In the genomic region with DNA sequence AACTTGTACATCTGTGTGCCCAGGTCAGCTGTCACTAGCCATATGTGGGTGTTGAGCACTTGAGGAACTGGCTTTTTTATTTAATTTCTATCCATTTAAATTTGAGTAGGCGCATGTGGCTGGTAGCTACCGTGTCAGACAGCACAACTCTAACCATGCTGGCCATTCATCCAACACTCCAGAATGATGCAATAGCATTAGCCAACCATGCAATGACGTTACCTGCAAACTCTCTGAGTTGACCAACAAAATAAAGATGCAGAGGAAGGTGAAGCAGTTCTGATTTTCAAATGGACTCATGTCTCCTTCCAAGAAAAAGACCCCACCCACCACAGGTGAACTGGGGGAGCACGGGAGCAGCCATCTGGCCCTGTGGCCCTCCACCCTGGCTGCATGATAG, we compare ENCODE assay signal across 21 cellular contexts.
"Had no signal": no experiment of that assay in that cellular context is flagged by ENCODE, and none has a peak within 500 bp of the region (broad histone marks: within the 10 kb centered on the region; RNA-seq: fewer than 3 reads in every experiment).

No MANE protein-coding gene starts in this region.

- H3K4me3 Mint-ChIP-seq: activated B cell treated with CpG ODN at 0.5 μM for 24 hours; activated CD4-positive, alpha-beta memory T cell treated with anti-CD3 and anti-CD28 coated beads, Interleukin-2, amount 10 ng/mL, durations not matched to agents 7 days and 5 days; activated CD8-positive, alpha-beta memory T cell treated with anti-CD3 and anti-CD28 coated beads, Interleukin-2, amount 10 ng/mL, durations not matched to agents 7 days and 5 days; activated naive CD8-positive, alpha-beta T cell treated with anti-CD3 and anti-CD28 coated beads for 36 hours; nephron progenitor cell; stimulated activated naive CD8-positive, alpha-beta T cell treated with anti-CD3 and anti-CD28 coated beads, Interleukin-15, amount 100 ng/mL, for 72 hours; T-helper 2 cell treated with Interferon-gamma antibody and Interleukin-4, amounts not matched to agents 5 μg/mL and 100 μg/mL, for 36 hours had no signal

- FAIRE-seq: keratinocyte had no signal

- H3K36me3 ChIP-seq: gastrocnemius medialis, right atrium auricular region, suprapubic skin, transverse colon had no signal

- H3K36me3 Mint-ChIP-seq: activated CD8-positive, alpha-beta memory T cell treated with anti-CD3 and anti-CD28 coated beads, Interleukin-2, amount 10 ng/mL, durations not matched to agents 7 days and 5 days; activated naive CD8-positive, alpha-beta T cell treated with anti-CD3 and anti-CD28 coated beads for 36 hours had no signal

- H3K27ac ChIP-seq: epithelial cell of prostate, right atrium auricular region, suprapubic skin, transverse colon had no signal

- ATAC-seq: activated CD8-positive, alpha-beta memory T cell treated with anti-CD3 and anti-CD28 coated beads, Interleukin-2, amount 10 ng/mL, durations not matched to agents 7 days and 5 days; gastrocnemius medialis; stimulated activated naive CD8-positive, alpha-beta T cell treated with anti-CD3 and anti-CD28 coated beads, Interleukin-15, amount 100 ng/mL, for 72 hours had no signal

- H3K4me1 Mint-ChIP-seq: activated CD4-positive, alpha-beta memory T cell treated with anti-CD3 and anti-CD28 coated beads, Interleukin-2, amount 10 ng/mL, durations not matched to agents 7 days and 5 days; activated CD8-positive, alpha-beta memory T cell treated with anti-CD3 and anti-CD28 coated beads, Interleukin-2, amount 10 ng/mL, durations not matched to agents 7 days and 5 days; activated naive CD8-positive, alpha-beta T cell treated with anti-CD3 and anti-CD28 coated beads for 36 hours; stimulated activated naive CD8-positive, alpha-beta T cell treated with anti-CD3 and anti-CD28 coated beads, Interleukin-15, amount 100 ng/mL, for 72 hours had no signal

- DNase-seq: activated B cell treated with CpG ODN at 0.5 μM for 24 hours; activated CD4-positive, alpha-beta memory T cell treated with anti-CD3 and anti-CD28 coated beads, Interleukin-2, amount 10 ng/mL, durations not matched to agents 7 days and 5 days; activated CD4-positive, alpha-beta T cell treated with anti-CD3 and anti-CD28 coated beads for 4 hours; activated CD8-positive, alpha-beta memory T cell treated with anti-CD3 and anti-CD28 coated beads, Interleukin-2, amount 10 ng/mL, durations not matched to agents 7 days and 5 days; activated naive CD4-positive, alpha-beta T cell; activated naive CD8-positive, alpha-beta T cell treated with anti-CD3 and anti-CD28 coated beads for 36 hours; amniotic stem cell; effector memory CD4-positive, alpha-beta T cell; gastrocnemius medialis; head of caudate nucleus; nephron progenitor cell; stimulated activated CD4-positive, alpha-beta T cell treated with anti-CD3 and anti-CD28 coated beads, Interleukin-12 subunit alpha, Interleukin-12 subunit beta, amount 100 ng/mL, for 4 hours; stimulated activated naive CD8-positive, alpha-beta T cell treated with anti-CD3 and anti-CD28 coated beads, Interleukin-15, amount 100 ng/mL, for 72 hours; SW 1271; transverse colon had no signal

- H3K9me3 ChIP-seq: gastrocnemius medialis, right atrium auricular region, suprapubic skin, transverse colon had no signal

- H3K9me3 Mint-ChIP-seq: activated B cell treated with CpG ODN at 0.5 μM for 24 hours; activated CD4-positive, alpha-beta memory T cell treated with anti-CD3 and anti-CD28 coated beads, Interleukin-2, amount 10 ng/mL, durations not matched to agents 7 days and 5 days; activated naive CD8-positive, alpha-beta T cell treated with anti-CD3 and anti-CD28 coated beads for 36 hours; nephron progenitor cell; stimulated activated naive CD8-positive, alpha-beta T cell treated with anti-CD3 and anti-CD28 coated beads, Interleukin-15, amount 100 ng/mL, for 72 hours; T-helper 2 cell treated with Interferon-gamma antibody and Interleukin-4, amounts not matched to agents 5 μg/mL and 100 μg/mL, for 36 hours had no signal

- H3K27me3 Mint-ChIP-seq: activated B cell treated with CpG ODN at 0.5 μM for 24 hours; activated CD4-positive, alpha-beta memory T cell treated with anti-CD3 and anti-CD28 coated beads, Interleukin-2, amount 10 ng/mL, durations not matched to agents 7 days and 5 days; activated naive CD8-positive, alpha-beta T cell treated with anti-CD3 and anti-CD28 coated beads for 36 hours; stimulated activated naive CD8-positive, alpha-beta T cell treated with anti-CD3 and anti-CD28 coated beads, Interleukin-15, amount 100 ng/mL, for 72 hours had no signal

- H3K4me3 ChIP-seq: gastrocnemius medialis, right atrium auricular region, suprapubic skin, transverse colon had no signal

- H3K27ac Mint-ChIP-seq: activated B cell treated with CpG ODN at 0.5 μM for 24 hours; activated CD4-positive, alpha-beta memory T cell treated with anti-CD3 and anti-CD28 coated beads, Interleukin-2, amount 10 ng/mL, durations not matched to agents 7 days and 5 days; activated CD8-positive, alpha-beta memory T cell treated with anti-CD3 and anti-CD28 coated beads, Interleukin-2, amount 10 ng/mL, durations not matched to agents 7 days and 5 days; activated naive CD8-positive, alpha-beta T cell treated with anti-CD3 and anti-CD28 coated beads for 36 hours; nephron progenitor cell; progenitor cell of endocrine pancreas; T-helper 2 cell treated with Interferon-gamma antibody and Interleukin-4, amounts not matched to agents 5 μg/mL and 100 μg/mL, for 36 hours had no signal

- H3K27me3 ChIP-seq: gastrocnemius medialis, right atrium auricular region, transverse colon had no signal
